ENCODE assay signal across 8 cellular contexts in the genomic region with DNA sequence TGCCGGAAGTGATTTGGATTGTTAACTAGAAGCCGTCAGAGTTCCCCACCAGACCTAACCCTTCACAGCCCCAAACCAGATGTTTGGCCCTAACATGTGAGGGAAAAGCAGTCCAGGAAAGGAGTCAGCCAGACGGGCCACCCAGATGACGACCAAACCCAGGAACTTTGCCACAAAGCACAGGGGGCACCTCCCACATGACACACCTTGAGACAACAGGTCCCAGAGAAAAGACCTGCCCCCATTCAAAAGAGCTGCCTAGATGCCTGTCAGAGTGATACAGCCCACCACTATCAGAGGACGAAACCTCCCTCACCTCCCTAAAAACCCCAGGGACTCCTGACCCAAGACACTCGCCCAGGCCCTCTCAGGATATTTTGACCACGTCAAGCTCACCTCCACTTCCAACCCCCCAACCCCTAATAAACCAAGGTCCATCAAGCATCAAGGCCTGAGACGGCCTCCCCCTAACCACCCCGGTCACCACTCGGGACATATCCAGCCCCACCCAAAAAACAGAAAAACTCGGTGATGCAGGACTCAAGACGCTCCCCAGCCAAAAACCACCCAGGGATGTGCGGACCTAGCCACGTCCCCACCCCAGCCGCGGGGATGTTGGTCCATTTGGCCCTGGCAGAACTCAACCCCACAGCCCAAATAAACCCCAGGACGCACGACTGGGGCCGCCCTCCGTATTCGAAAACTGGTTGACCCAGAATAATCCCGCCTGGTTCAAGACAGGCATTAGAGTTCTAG. TPM values are rescaled to one million over a fixed set of nuclear protein-coding genes. Genes with fewer than 3 reads are reported as not detected.
A peak's percentile ranks its signal among the peaks of the same experiment; 100 is the strongest.
DNase-seq lines count a peak whose midpoint lies in the region; ATAC-seq and TF ChIP-seq lines count a peak whose summit lies in the region.

No MANE protein-coding gene starts in this region.

- H3F3A ChIP-seq in SU-DHL-6 (ENCODE audit: insufficient read depth), result no peaks in the 10 kb centered on the region

- peak; percentile 14 for ATAC-seq in HG02798 (IDR thresholded peaks at IDR 0.05; ENCODE audit: poor library complexity, unreplicated experiment)
- no peak for ATAC-seq in GM19452 (IDR thresholded peaks at IDR 0.05; ENCODE audit: unreplicated experiment)

- H3K27ac ChIP-seq in SU-DHL-6 (ENCODE audit: low read depth, low read length) (peak overlapping the region; percentile 70), osteoblast (ENCODE audit: low read depth, low read length) (peak overlapping the region; percentile 84)

- peak overlapping the region; percentile 83 for H3K9ac ChIP-seq in SU-DHL-6 (ENCODE audit: low read length)

- H3K4me1 ChIP-seq in osteoblast (ENCODE audit: insufficient read depth, low read length), result peaks cover 15% of the 10 kb centered on the region

- peak; percentile 43 for DNase-seq in Daoy (ENCODE audit: low read depth)
- DNase-seq in fibroblast of pulmonary artery (ENCODE audit: low read depth), result peak; percentile 34
- peak; percentile 68 for DNase-seq in osteoblast (ENCODE audit: insufficient read length, low spot score, missing footprints)
- no peak for DNase-seq in stimulated activated CD8-positive, alpha-beta memory T cell treated with anti-CD3 and anti-CD28 coated beads, Interleukin-4, amount 100 ng/mL, for 48 hours
- no peak for DNase-seq in DMS114 treated with DMSO at 0.1 percent for 48 hours (lab: John Stamatoyannopoulos, UW; ENCODE audit: unreplicated experiment)

- H4K20me1 ChIP-seq in SU-DHL-6 (ENCODE audit: low read depth, low read length) (no peaks in the 10 kb centered on the region), osteoblast (ENCODE audit: insufficient read depth, low read length) (peaks cover 3% of the 10 kb centered on the region)

- H3K9me2 ChIP-seq in SU-DHL-6 (replicated peaks; ENCODE audit: insufficient read depth, low read length), result no peaks in the 10 kb centered on the region

- peak overlapping the region; percentile 88 for H3K4me2 ChIP-seq in SU-DHL-6 (ENCODE audit: low read depth, low read length, poor library complexity, severe bottlenecking)
- peak overlapping the region; percentile 83 for H3K4me2 ChIP-seq in osteoblast (ENCODE audit: insufficient read depth, low read length)

- H3K9me3 ChIP-seq in SU-DHL-6 (ENCODE audit: insufficient read depth, low read length) (no peaks in the 10 kb centered on the region), osteoblast (ENCODE audit: low read depth, low read length) (no peaks in the 10 kb centered on the region)

- no peak for TF ChIP-seq CTCF in SU-DHL-6 (IDR thresholded peaks at IDR 0.05; ENCODE audit: insufficient read depth, low read length, poor library complexity, severe bottlenecking)
- TF ChIP-seq CTCF in fibroblast of pulmonary artery (IDR thresholded peaks at IDR 0.05; ENCODE audit: low read length, missing control alignments), result no peak
- no peak for TF ChIP-seq CTCF in osteoblast (IDR thresholded peaks at IDR 0.05; ENCODE audit: extremely low read depth, low read depth, low read length)

- peak overlapping the region; percentile 91 for H2AFZ ChIP-seq in SU-DHL-6 (ENCODE audit: low read depth, low read length, severe bottlenecking)
- H2AFZ ChIP-seq in osteoblast (ENCODE audit: low read length), result peak overlapping the region; percentile 94

- H3K36me3 ChIP-seq in SU-DHL-6 (ENCODE audit: low read length), result no peaks in the 10 kb centered on the region
- H3K36me3 ChIP-seq in osteoblast (ENCODE audit: insufficient read depth, low read length), result no peaks in the 10 kb centered on the region

- H3K27me3 ChIP-seq in SU-DHL-6 (ENCODE audit: low read length), result no peaks in the 10 kb centered on the region
- H3K27me3 ChIP-seq in osteoblast (ENCODE audit: insufficient read depth, low read length), result no peaks in the 10 kb centered on the region

- H3K79me2 ChIP-seq in SU-DHL-6 (ENCODE audit: insufficient read depth, low read length) (peaks cover 17% of the 10 kb centered on the region), osteoblast (ENCODE audit: insufficient read depth, low read length) (peaks cover 24% of the 10 kb centered on the region)

- H3K4me3 ChIP-seq in SU-DHL-6 (ENCODE audit: insufficient read depth, low read length, poor library complexity, severe bottlenecking) (peak overlapping the region; percentile 86), fibroblast of pulmonary artery (replicated peaks; ENCODE audit: low read depth, low read length) (peak overlapping the region; percentile 76), osteoblast (ENCODE audit: insufficient read depth, low read length) (peak overlapping the region; percentile 97)

RNA-seq across cellular contexts. Expression of a gene that starts 0.7 kb away (rescaled TPM):
- total RNA-seq in Daoy (2014; rRNA removed; shearing (Covaris generic)), result 10.5 and 13.8 TPM in 2 replicates
- total RNA-seq in osteoblast, result 6.9 and 12.7 TPM in 2 replicates

RNA-seq across cellular contexts. Expression of a gene that starts 28.3 kb away (rescaled TPM):
- not detected in 2 replicates for total RNA-seq in Daoy (2014; rRNA removed; shearing (Covaris generic))
- total RNA-seq in osteoblast, result not detected in 2 replicates

RNA-seq across cellular contexts. Expression of a gene that starts 37.5 kb away (rescaled TPM):
- 924 and 967 TPM in 2 replicates for total RNA-seq in Daoy (2014; rRNA removed; shearing (Covaris generic))
- total RNA-seq in osteoblast, result 99.3 and 109 TPM in 2 replicates

Comparison
In these comparisons a context has a peak if more than half of its experiments do, and no peak if none do; other contexts are left out.
1. DNase-seq: peak in Daoy (single experiment), fibroblast of pulmonary artery (single experiment) and osteoblast (single experiment); none in stimulated activated CD8-positive, alpha-beta memory T cell treated with anti-CD3 and anti-CD28 coated beads, Interleukin-4, amount 100 ng/mL, for 48 hours (single experiment) and DMS114 treated with DMSO at 0.1 percent for 48 hours (single experiment).
2. Peak in every context shown above with its lines, with median percentiles within 50 percentile points of each other: H3K4me3 ChIP-seq.